Comparison of ENCODE assay signal across 3 cellular contexts in genomic region chr18:12393998-12394397, GRCh38.
A peak's percentile ranks its signal among the peaks of the same experiment; 100 is the strongest.
TF ChIP-seq lines count a peak whose summit lies in the region.

No MANE protein-coding gene starts in this region.

TF ChIP-seq in A549, 52 proteins besides CTCF, POLR2A, EP300 and RAD21:
- TF ChIP-seq NFE2L2 (conservative IDR thresholded peaks at IDR 0.05; ENCODE audit: low read length), result no peak
- TF ChIP-seq FOSL2 (IDR thresholded peaks at IDR 0.05), result no peak
- TF ChIP-seq FOSL2 (CRISPR knock-in tag; IDR thresholded peaks at IDR 0.05), result peak; percentile 55; the same call in 1 of the 2 replicates

TF ChIP-seq in HCT116, 20 proteins besides CTCF, POLR2A, EP300 and RAD21:
- no peak for TF ChIP-seq ATF3 (IDR thresholded peaks at IDR 0.05)
- no peak for TF ChIP-seq ELF1 (IDR thresholded peaks at IDR 0.05; ENCODE audit: borderline replicate concordance, low read depth)
- TF ChIP-seq EZH2 (IDR thresholded peaks at IDR 0.05), result no peak
- TF ChIP-seq YY1 (IDR thresholded peaks at IDR 0.05; ENCODE audit: extremely low read depth, insufficient replicate concordance, low read depth, low read length), result no peak
- TF ChIP-seq SRF (IDR thresholded peaks at IDR 0.05; ENCODE audit: low read depth), result no peak
- no peak for TF ChIP-seq REST (IDR thresholded peaks at IDR 0.05; ENCODE audit: low read depth)
- no peak for TF ChIP-seq FOSL1 (IDR thresholded peaks at IDR 0.05; ENCODE audit: low read depth)
- TF ChIP-seq JUND (IDR thresholded peaks at IDR 0.05), result no peak

TF ChIP-seq in K562, 482 proteins besides CTCF, POLR2A, EP300 and RAD21:
- no peak for TF ChIP-seq USF1 (CRISPR knock-in tag; IDR thresholded peaks at IDR 0.05)
- TF ChIP-seq ZNF407 (IDR thresholded peaks at IDR 0.05; ENCODE audit: low read depth), result no peak
- no peak for TF ChIP-seq ESRRA (IDR thresholded peaks at IDR 0.05; ENCODE audit: borderline replicate concordance, low read depth)
- no peak for TF ChIP-seq MECOM (CRISPR knock-in tag; IDR thresholded peaks at IDR 0.05)
- TF ChIP-seq E4F1 (CRISPR knock-in tag; IDR thresholded peaks at IDR 0.05; ENCODE audit: borderline replicate concordance), result no peak
- TF ChIP-seq CUX1 (CRISPR knock-in tag; IDR thresholded peaks at IDR 0.05), result no peak
- no peak for TF ChIP-seq BRD4 (IDR thresholded peaks at IDR 0.05)
- TF ChIP-seq DEAF1 (CRISPR knock-in tag; IDR thresholded peaks at IDR 0.05), result no peak
- no peak for TF ChIP-seq ZMIZ1 (IDR thresholded peaks at IDR 0.05; ENCODE audit: low read depth in 2 of 2, low read length in 2 of 2)
- TF ChIP-seq PHF21A (IDR thresholded peaks at IDR 0.05; ENCODE audit: borderline replicate concordance, low read depth), result no peak
- TF ChIP-seq ZNF239 (CRISPR knock-in tag; IDR thresholded peaks at IDR 0.05), result no peak
- no peak for TF ChIP-seq HCFC1 (IDR thresholded peaks at IDR 0.05; ENCODE audit: low read depth, low read length)
- no peak for TF ChIP-seq HBP1 (CRISPR knock-in tag; IDR thresholded peaks at IDR 0.05)
- TF ChIP-seq ZNF175 (CRISPR knock-in tag; IDR thresholded peaks at IDR 0.05; ENCODE audit: low read depth), result no peak
- no peak for TF ChIP-seq BRF2 (IDR thresholded peaks at IDR 0.05; ENCODE audit: borderline replicate concordance, insufficient read depth, insufficient read length)
- TF ChIP-seq CCNT2 (IDR thresholded peaks at IDR 0.05; ENCODE audit: borderline replicate concordance, extremely low read depth, insufficient read length, low read depth, low read length), result no peak
- no peak for TF ChIP-seq ZKSCAN1 (IDR thresholded peaks at IDR 0.05; ENCODE audit: low read depth, low read length)
